10 cellular contexts compared by ENCODE assay signal in the genomic region with DNA sequence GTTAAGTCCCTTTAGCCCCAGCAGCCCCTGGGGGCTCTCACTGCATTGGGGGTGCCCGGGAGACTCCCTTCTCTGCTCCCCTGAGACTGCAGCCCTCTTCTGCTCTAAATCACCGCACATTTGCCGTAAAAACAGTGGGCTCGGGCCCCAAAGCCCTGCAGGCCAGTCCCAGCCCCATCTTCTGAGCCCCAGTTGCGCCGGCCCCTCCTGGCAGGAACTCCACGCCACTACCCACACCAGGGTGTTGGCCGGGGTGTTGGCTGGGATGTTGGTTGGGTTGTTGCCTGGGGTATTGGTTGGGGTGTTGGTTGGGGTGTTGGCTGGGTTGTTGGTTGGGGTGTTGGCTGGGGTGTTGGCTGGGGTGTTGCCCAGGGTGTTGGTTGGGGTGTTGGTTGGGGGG. TPM values are rescaled to one million over a fixed set of nuclear protein-coding genes. Genes with fewer than 3 reads are reported as not detected.
"Had no signal": no experiment of that assay in that cellular context is flagged by ENCODE, and none has a peak within 500 bp of the region (broad histone marks: within the 10 kb centered on the region; RNA-seq: fewer than 3 reads in every experiment).

No MANE protein-coding gene starts in this region.

- H3K9ac ChIP-seq: KMS-11 had no signal

- DNase-seq: H9, HCEC 1CT, HFFc6, Karpas-422, KBM-7 had no signal

- H3K4me2 ChIP-seq: GM23338, KMS-11 had no signal

- FAIRE-seq: H1, H54 had no signal

- H3K4me3 ChIP-seq: GM23338 had no signal

- ATAC-seq: GM23338 had no signal

- H3K27ac ChIP-seq: KMS-11 had no signal

- H2AFZ ChIP-seq: GM23338 had no signal

RNA-seq across cellular contexts. Expression of a gene that starts 26.0 kb away (rescaled TPM):
- polyA plus RNA-seq: IgD-negative memory B cell had no signal
